8 cellular contexts compared by ENCODE assay signal in the genomic region with DNA sequence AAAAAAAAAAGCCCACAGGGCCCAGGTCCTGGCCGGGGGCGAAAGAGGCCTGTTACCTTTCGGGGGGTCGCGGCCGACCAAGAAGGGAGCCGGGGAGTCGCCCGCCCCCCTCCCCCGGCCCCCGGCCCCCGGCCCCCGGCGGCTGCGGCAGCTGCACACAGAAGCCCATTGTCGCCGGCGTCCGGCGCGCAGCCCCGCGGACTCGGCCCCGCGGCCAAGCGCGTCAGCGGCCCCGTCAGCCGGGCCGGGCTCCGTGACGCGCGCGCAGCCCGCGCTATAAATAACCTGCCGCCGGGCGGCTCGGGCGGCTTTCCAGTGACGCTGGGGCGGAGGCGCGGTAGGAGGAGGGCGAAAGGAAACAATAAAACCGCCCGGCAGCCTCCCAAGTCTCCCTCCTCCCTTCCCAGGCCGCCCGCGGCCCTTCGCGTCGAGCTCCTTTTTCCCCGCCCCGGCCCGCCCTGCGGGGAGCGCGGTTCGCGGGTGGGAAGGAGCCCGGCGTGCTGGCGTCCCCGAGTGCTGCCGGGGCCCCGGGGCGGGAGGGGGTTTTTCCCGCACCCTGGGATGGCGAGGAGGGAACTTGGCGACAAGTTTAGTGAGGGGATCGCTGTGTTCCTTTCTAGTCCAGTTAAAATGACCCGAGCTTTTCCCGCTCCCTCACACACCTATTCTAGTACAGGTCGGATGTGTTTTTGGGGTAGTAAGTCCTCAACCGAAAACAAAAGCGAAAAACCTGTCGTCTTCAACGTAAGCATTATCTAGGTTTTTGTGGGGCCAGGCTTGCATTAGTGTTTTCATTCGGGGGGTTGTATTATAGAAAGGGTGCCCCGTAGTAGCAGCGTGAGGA. TPM values are rescaled to one million over a fixed set of nuclear protein-coding genes. Genes with fewer than 3 reads are reported as not detected.
DNase-seq lines count a peak whose midpoint lies in the region; ATAC-seq and TF ChIP-seq lines count a peak whose summit lies in the region.

No MANE protein-coding gene starts in this region.

- no peaks in the 10 kb centered on the region for H3K9me3 Mint-ChIP-seq in activated CD4-positive, alpha-beta memory T cell treated with anti-CD3 and anti-CD28 coated beads, Interleukin-2, amount 10 ng/mL, durations not matched to agents 7 days and 5 days

- H3K27me3 Mint-ChIP-seq in activated CD4-positive, alpha-beta memory T cell treated with anti-CD3 and anti-CD28 coated beads, Interleukin-2, amount 10 ng/mL, durations not matched to agents 7 days and 5 days = no peaks in the 10 kb centered on the region

- H3K36me3 ChIP-seq in BLaER1 = no peaks in the 10 kb centered on the region
- no peaks in the 10 kb centered on the region for H3K36me3 ChIP-seq in lung (ENCODE audit: control insufficient read depth in 2 of 2, insufficient read depth in 2 of 2, low read length in 2 of 2)

- CTCF ChIA-PET in activated CD4-positive, alpha-beta memory T cell treated with anti-CD3 and anti-CD28 coated beads, Interleukin-2, amount 10 ng/mL, durations not matched to agents 7 days and 5 days (lab: Charles Lee) = interaction anchor here (1.2 to 2.5 kb wide), 4 partner anchors 8 to 247 kb away, joined by 5 to 9 read pairs (median 5); no protein-coding TSS in a partner anchor

- H3K4me2 ChIP-seq in BLaER1 = peak overlapping the region; percentile 91

- POLR2A ChIA-PET in activated CD4-positive, alpha-beta memory T cell treated with anti-CD3 and anti-CD28 coated beads, Interleukin-2, amount 10 ng/mL, durations not matched to agents 7 days and 5 days (lab: Charles Lee) = interaction anchor here (0.6 to 4.8 kb wide), 17 partner anchors 9 to 1534 kb away, joined by 3 to 103 read pairs (median 4); partner anchors contain the start of genes ACVR1, GPD2 and NR4A2

- H3K27me3 ChIP-seq in BLaER1 (no peaks in the 10 kb centered on the region), lung (ENCODE audit: control insufficient read depth, insufficient read depth) (no peaks in the 10 kb centered on the region)

- peaks cover 7% of the 10 kb centered on the region for H3K36me3 Mint-ChIP-seq in activated CD4-positive, alpha-beta memory T cell treated with anti-CD3 and anti-CD28 coated beads, Interleukin-2, amount 10 ng/mL, durations not matched to agents 7 days and 5 days (ENCODE audit: low read depth)

- DNase-seq in NCI-H748 (lab: John Stamatoyannopoulos, UW; ENCODE audit: unreplicated experiment) (peak; percentile 94), ecto neural progenitor cell (ENCODE audit: low spot score) (peak; percentile 91), lung (ENCODE audit: low spot score) (peak; percentile 93)
- DNase-seq in activated CD4-positive, alpha-beta memory T cell treated with anti-CD3 and anti-CD28 coated beads, Interleukin-2, amount 10 ng/mL, durations not matched to agents 7 days and 5 days = peak; percentile 89
- peak; percentile 69 to 80 (median 73) for DNase-seq in stimulated activated CD4-positive, alpha-beta T cell treated with anti-CD3 and anti-CD28 coated beads, TNF-alpha, amount 100 ng/mL, for 1 hour (ENCODE audit: low read depth in 3 of 3, low spot score in 1 of 3)

- ATAC-seq in GM19328 (IDR thresholded peaks at IDR 0.05; ENCODE audit: unreplicated experiment) (peak; percentile 51), HG03457 (IDR thresholded peaks at IDR 0.05; ENCODE audit: unreplicated experiment) (peak; percentile 48), lung (ENCODE audit: insufficient read depth, low FRiP score) (peak; percentile 90)

- H3K9me3 ChIP-seq in BLaER1 (no peaks in the 10 kb centered on the region), lung (ENCODE audit: control insufficient read depth in 2 of 2, insufficient read depth in 1 of 2, low read length in 1 of 2) (no peaks in the 10 kb centered on the region)

- peak overlapping the region; percentile 94 for H3K4me3 ChIP-seq in BLaER1
- peak overlapping the region; percentile 92 for H3K4me3 ChIP-seq in lung

- no peak for TF ChIP-seq CTCF in lung (IDR thresholded peaks at IDR 0.05; ENCODE audit: control extremely low read depth, extremely low read depth)

- peaks cover 19% of the 10 kb centered on the region for H3K4me1 ChIP-seq in BLaER1
- no peaks in the 10 kb centered on the region for H3K4me1 ChIP-seq in lung (ENCODE audit: control insufficient read depth in 2 of 2, insufficient read depth in 2 of 2, low read length in 2 of 2)

- H3K27ac ChIP-seq in BLaER1 (peak overlapping the region; percentile 97), lung (ENCODE audit: low read depth in 1 of 2, low read length in 1 of 2) (peak overlapping the region; percentile 100)

- peaks cover 44% of the 10 kb centered on the region for H3K4me1 Mint-ChIP-seq in activated CD4-positive, alpha-beta memory T cell treated with anti-CD3 and anti-CD28 coated beads, Interleukin-2, amount 10 ng/mL, durations not matched to agents 7 days and 5 days

- peak overlapping the region; percentile 84 for H3K4me3 Mint-ChIP-seq in activated CD4-positive, alpha-beta memory T cell treated with anti-CD3 and anti-CD28 coated beads, Interleukin-2, amount 10 ng/mL, durations not matched to agents 7 days and 5 days

- peak overlapping the region; percentile 93 for H3K27ac Mint-ChIP-seq in activated CD4-positive, alpha-beta memory T cell treated with anti-CD3 and anti-CD28 coated beads, Interleukin-2, amount 10 ng/mL, durations not matched to agents 7 days and 5 days

- peak overlapping the region; percentile 96 for H3K9ac ChIP-seq in BLaER1

- WGBS in lung, 2 donors = 0 to 1% methylated on average over 54 to 86 of the region's 86 CpGs

- H4K20me1 ChIP-seq in BLaER1 = no peaks in the 10 kb centered on the region

RNA-seq across cellular contexts. Expression of gene NR4A2, which starts 10.0 kb away (rescaled TPM):
- 1 to 10 TPM; 3.4 to 3.8 TPM for total RNA-seq in activated CD4-positive, alpha-beta memory T cell treated with anti-CD3 and anti-CD28 coated beads, Interleukin-2, amount 10 ng/mL, durations not matched to agents 7 days and 5 days
- 1 to 10 TPM; 4.2 to 7.9 TPM for total RNA-seq in lung
- 1 to 10 TPM; 3.7 to 7.0 TPM for polyA plus RNA-seq in lung

Comparison
In these comparisons a context has a peak if more than half of its experiments do, and no peak if none do; other contexts are left out.
1. Peak in every context shown above with its lines: DNase-seq, ATAC-seq, H3K4me3 ChIP-seq and H3K27ac ChIP-seq.